27 cellular contexts compared by ENCODE assay signal in the genomic region with DNA sequence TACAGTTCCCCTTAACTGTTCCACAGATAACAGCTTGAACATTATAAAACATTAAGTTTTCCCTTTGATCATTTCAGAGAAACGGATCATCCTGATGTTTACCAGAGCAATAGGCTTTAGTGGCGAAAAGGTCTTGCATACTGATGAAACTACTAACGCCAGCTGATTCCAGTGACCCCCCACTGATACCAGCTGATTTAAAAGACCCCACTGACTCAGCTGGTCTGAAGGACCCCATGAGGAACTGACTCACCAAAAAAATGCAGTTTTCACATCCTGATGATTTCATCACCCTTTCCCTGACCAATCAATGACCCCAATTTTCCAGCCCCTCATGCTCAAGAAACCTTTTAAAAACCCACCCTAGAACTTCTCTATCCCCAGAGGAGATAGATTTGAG. TPM values are rescaled to one million over a fixed set of nuclear protein-coding genes. Genes with fewer than 3 reads are reported as not detected.
DNase-seq lines count a peak whose midpoint lies in the region; ATAC-seq and TF ChIP-seq lines count a peak whose summit lies in the region.
"Had no signal": no experiment of that assay in that cellular context is flagged by ENCODE, and none has a peak within 500 bp of the region (broad histone marks: within the 10 kb centered on the region; RNA-seq: fewer than 3 reads in every experiment).

No MANE protein-coding gene starts in this region.

- intact Hi-C loops in left ventricle myocardium inferior (cut with micrococcal nuclease) (no loop called here), cardiac septum (cut with DNase I) (no loop called here), OCI-LY7 (cut with micrococcal nuclease; ENCODE audit: unreplicated experiment) (no loop called here)

- H3K36me3 ChIP-seq in left ventricle myocardium inferior: no peaks in the 10 kb centered on the region
- no peaks in the 10 kb centered on the region for H3K36me3 ChIP-seq in neural progenitor cell
- no peaks in the 10 kb centered on the region for H3K36me3 ChIP-seq in OCI-LY7 (ENCODE audit: insufficient read depth, low read length)
- H3K36me3 ChIP-seq: esophagus squamous epithelium, ovary, right atrium auricular region, tibial nerve had no signal

- no peak for DNase-seq in left ventricle myocardium inferior
- DNase-seq in cardiac septum (ENCODE audit: low spot score): no peak
- DNase-seq in choroid plexus epithelial cell (ENCODE audit: low read depth): peak; percentile 97
- DNase-seq in neural progenitor cell (ENCODE audit: low spot score): no peak
- no peak for DNase-seq in NCI-H1417 treated with DMSO at 0.1 percent for 48 hours (lab: John Stamatoyannopoulos, UW)
- DNase-seq in OCI-LY7 (ENCODE audit: low spot score): no peak
- no peak for DNase-seq in natural killer cell treated with Interleukin-12 subunit alpha and Interleukin-12 subunit beta and Interleukin-15 and Interleukin-18, amount 100 ng/mL, for 72 hours (ENCODE audit: low spot score)
- DNase-seq: 8988T; activated CD4-positive, alpha-beta memory T cell treated with anti-CD3 and anti-CD28 coated beads for 36 hours; activated CD8-positive, alpha-beta memory T cell treated with anti-CD3 and anti-CD28 coated beads, Interleukin-2, amount 50 U/mL, for 48 hours; CD8-positive, alpha-beta T cell; endodermal cell; esophagus squamous epithelium; GDM1; glutamatergic neuron; HCEC 1CT; left cardiac atrium; NCI-H187; NCI-H2171 treated with DMSO at 0.1 percent for 48 hours; ovary; SIG-M5 had no signal

- H3K27ac ChIP-seq in left ventricle myocardium inferior (replicated peaks) (peak overlapping the region; percentile 46), neural progenitor cell (no peak overlapping the region), OCI-LY7 (ENCODE audit: low read depth, low read length, poor library complexity, severe bottlenecking) (no peak overlapping the region)
- H3K27ac ChIP-seq: esophagus squamous epithelium, HL-60, ovary had no signal

- H3K27ac Mint-ChIP-seq in neural progenitor cell: no peak overlapping the region
- no peak overlapping the region for H3K27ac Mint-ChIP-seq in natural killer cell treated with Interleukin-12 subunit alpha and Interleukin-12 subunit beta and Interleukin-15 and Interleukin-18, amount 100 ng/mL, for 72 hours
- H3K27ac Mint-ChIP-seq: activated CD4-positive, alpha-beta memory T cell treated with anti-CD3 and anti-CD28 coated beads for 36 hours; CD8-positive, alpha-beta T cell; endodermal cell; stimulated activated naive CD8-positive, alpha-beta T cell treated with anti-CD3 and anti-CD28 coated beads, Interleukin-15, Interleukin-2, amounts not matched to agents 100 ng/mL and 50 ng/mL, for 24 hours had no signal

- H3K9me2 ChIP-seq in OCI-LY7 (ENCODE audit: insufficient read depth, low read length): no peaks in the 10 kb centered on the region

- TF ChIP-seq CTCF in left ventricle myocardium inferior (IDR thresholded peaks at IDR 0.05; ENCODE audit: borderline replicate concordance) (no peak), choroid plexus epithelial cell (conservative IDR thresholded peaks at IDR 0.05; ENCODE audit: low read depth, low read length) (no peak), neural progenitor cell (IDR thresholded peaks at IDR 0.05) (no peak), OCI-LY7 (conservative IDR thresholded peaks at IDR 0.05; ENCODE audit: low read length) (no peak)

- H3K79me2 ChIP-seq in neural progenitor cell (ENCODE audit: low read depth) (no peaks in the 10 kb centered on the region), OCI-LY7 (ENCODE audit: insufficient read depth, low read depth, low read length) (no peaks in the 10 kb centered on the region)

- peaks cover 5% of the 10 kb centered on the region for H3K4me1 Mint-ChIP-seq in neural progenitor cell
- H3K4me1 Mint-ChIP-seq in natural killer cell treated with Interleukin-12 subunit alpha and Interleukin-12 subunit beta and Interleukin-15 and Interleukin-18, amount 100 ng/mL, for 72 hours (ENCODE audit: low read depth in 2 of 2): no peaks in the 10 kb centered on the region

- H2AFZ ChIP-seq in neural progenitor cell (replicated peaks): peak overlapping the region; percentile 26
- no peak overlapping the region for H2AFZ ChIP-seq in OCI-LY7 (ENCODE audit: low read length)

- H3K9me3 ChIP-seq in left ventricle myocardium inferior (replicated peaks) (no peaks in the 10 kb centered on the region), neural progenitor cell (ENCODE audit: low read depth) (no peaks in the 10 kb centered on the region), OCI-LY7 (ENCODE audit: low read length) (no peaks in the 10 kb centered on the region)
- H3K9me3 ChIP-seq: esophagus squamous epithelium, ovary, right atrium auricular region, tibial nerve had no signal

- H4K20me1 ChIP-seq in neural progenitor cell (ENCODE audit: low read depth) (no peaks in the 10 kb centered on the region), OCI-LY7 (ENCODE audit: insufficient read depth, low read length) (no peaks in the 10 kb centered on the region)

- no peaks in the 10 kb centered on the region for H3K27me3 ChIP-seq in left ventricle myocardium inferior (ENCODE audit: low read depth)
- no peaks in the 10 kb centered on the region for H3K27me3 ChIP-seq in neural progenitor cell
- H3K27me3 ChIP-seq: esophagus squamous epithelium, ovary, right atrium auricular region, tibial nerve had no signal

- no peak overlapping the region for H3K9ac ChIP-seq in neural progenitor cell

- no TSS peak for BruUV-seq in OCI-LY7 (replicated peaks; lab: Mats Ljungman, UMichigan)

- no peak for ATAC-seq in GM21529 (IDR thresholded peaks at IDR 0.05; ENCODE audit: unreplicated experiment)
- ATAC-seq in natural killer cell treated with Interleukin-12 subunit alpha and Interleukin-12 subunit beta and Interleukin-15 and Interleukin-18, amount 100 ng/mL, for 72 hours: no peak
- ATAC-seq: CD8-positive, alpha-beta T cell; left cardiac atrium; Panc1 had no signal

- H3K36me3 Mint-ChIP-seq in neural progenitor cell: no peaks in the 10 kb centered on the region
- no peaks in the 10 kb centered on the region for H3K36me3 Mint-ChIP-seq in natural killer cell treated with Interleukin-12 subunit alpha and Interleukin-12 subunit beta and Interleukin-15 and Interleukin-18, amount 100 ng/mL, for 72 hours
- H3K36me3 Mint-ChIP-seq: activated CD4-positive, alpha-beta memory T cell treated with anti-CD3 and anti-CD28 coated beads for 36 hours; CD8-positive, alpha-beta T cell had no signal

- H3F3A ChIP-seq in neural progenitor cell (ENCODE audit: low read depth): no peaks in the 10 kb centered on the region

- H3K9me3 Mint-ChIP-seq in neural progenitor cell: no peaks in the 10 kb centered on the region
- no peaks in the 10 kb centered on the region for H3K9me3 Mint-ChIP-seq in natural killer cell treated with Interleukin-12 subunit alpha and Interleukin-12 subunit beta and Interleukin-15 and Interleukin-18, amount 100 ng/mL, for 72 hours
- H3K9me3 Mint-ChIP-seq: activated CD4-positive, alpha-beta memory T cell treated with anti-CD3 and anti-CD28 coated beads for 36 hours; CD8-positive, alpha-beta T cell; endodermal cell; stimulated activated naive CD8-positive, alpha-beta T cell treated with anti-CD3 and anti-CD28 coated beads, Interleukin-15, Interleukin-2, amounts not matched to agents 100 ng/mL and 50 ng/mL, for 24 hours had no signal

- H3K4me2 ChIP-seq in neural progenitor cell (no peak overlapping the region), OCI-LY7 (ENCODE audit: low read length) (no peak overlapping the region)

- CTCF ChIA-PET in OCI-LY7 (lab: Charles Lee; ENCODE audit: unreplicated experiment): no interaction called here

- H3K4me3 Mint-ChIP-seq in neural progenitor cell: no peak overlapping the region
- no peak overlapping the region for H3K4me3 Mint-ChIP-seq in natural killer cell treated with Interleukin-12 subunit alpha and Interleukin-12 subunit beta and Interleukin-15 and Interleukin-18, amount 100 ng/mL, for 72 hours
- H3K4me3 Mint-ChIP-seq: activated CD4-positive, alpha-beta memory T cell treated with anti-CD3 and anti-CD28 coated beads for 36 hours; CD8-positive, alpha-beta T cell; endodermal cell; stimulated activated naive CD8-positive, alpha-beta T cell treated with anti-CD3 and anti-CD28 coated beads, Interleukin-15, Interleukin-2, amounts not matched to agents 100 ng/mL and 50 ng/mL, for 24 hours had no signal

- POLR2A ChIA-PET in OCI-LY7 (lab: Charles Lee): interaction anchor here (1.0 kb wide), 1 partner anchor 116 kb away, joined by 3 read pairs; no protein-coding TSS in a partner anchor

- H3K4me1 ChIP-seq in left ventricle myocardium inferior: peaks cover 70% of the 10 kb centered on the region
- H3K4me1 ChIP-seq in neural progenitor cell: no peaks in the 10 kb centered on the region
- H3K4me1 ChIP-seq in OCI-LY7 (ENCODE audit: insufficient read depth, low read length, poor library complexity, severe bottlenecking): no peaks in the 10 kb centered on the region

- no peaks in the 10 kb centered on the region for H3K27me3 Mint-ChIP-seq in neural progenitor cell (ENCODE audit: insufficient read depth, low read depth)
- H3K27me3 Mint-ChIP-seq in natural killer cell treated with Interleukin-12 subunit alpha and Interleukin-12 subunit beta and Interleukin-15 and Interleukin-18, amount 100 ng/mL, for 72 hours: no peaks in the 10 kb centered on the region
- H3K27me3 Mint-ChIP-seq: activated CD4-positive, alpha-beta memory T cell treated with anti-CD3 and anti-CD28 coated beads for 36 hours; stimulated activated naive CD8-positive, alpha-beta T cell treated with anti-CD3 and anti-CD28 coated beads, Interleukin-15, Interleukin-2, amounts not matched to agents 100 ng/mL and 50 ng/mL, for 24 hours had no signal

- no peak overlapping the region for H3K4me3 ChIP-seq in left ventricle myocardium inferior
- no peak overlapping the region for H3K4me3 ChIP-seq in choroid plexus epithelial cell (ENCODE audit: low read depth, low read length)
- no peak overlapping the region for H3K4me3 ChIP-seq in neural progenitor cell
- no peak overlapping the region for H3K4me3 ChIP-seq in OCI-LY7 (ENCODE audit: low read depth, low read length, poor library complexity, severe bottlenecking)
- H3K4me3 ChIP-seq: esophagus squamous epithelium, ovary, right atrium auricular region, tibial nerve had no signal

RNA-seq across cellular contexts. Expression of gene MLIP, which starts 39.3 kb away (rescaled TPM):
- 397 TPM for total RNA-seq in left ventricle myocardium inferior
- 319 TPM for total RNA-seq in cardiac septum
- not detected in 2 replicates for total RNA-seq in neural progenitor cell (ENCODE audit: low replicate concordance)
- total RNA-seq in OCI-LY7 (2014; rRNA removed; shearing (Covaris generic)): not detected in 2 replicates
- total RNA-seq in OCI-LY7 (2022): not detected in 2 replicates
- not detected for total RNA-seq in natural killer cell treated with Interleukin-12 subunit alpha and Interleukin-12 subunit beta and Interleukin-15 and Interleukin-18, amount 100 ng/mL, for 72 hours
- total RNA-seq: activated CD4-positive, alpha-beta memory T cell treated with anti-CD3 and anti-CD28 coated beads for 36 hours; CD8-positive, alpha-beta T cell; endodermal cell had no signal

Comparison
In these comparisons a context has a peak if more than half of its experiments do, and no peak if none do; other contexts are left out.
1. RNA of gene MLIP, which starts 39.3 kb away (total RNA-seq): 397 TPM in left ventricle myocardium inferior (single experiment) and 319 TPM in cardiac septum (single experiment); not detected in natural killer cell treated with Interleukin-12 subunit alpha and Interleukin-12 subunit beta and Interleukin-15 and Interleukin-18, amount 100 ng/mL, for 72 hours, not detected in OCI-LY7 and not detected in neural progenitor cell; every median in the first group is over 100 times any median in the second.